15 cellular contexts compared by ENCODE assay signal in genomic region chr2:176297737-176298136, GRCh38. TPM values are rescaled to one million over a fixed set of nuclear protein-coding genes. Genes with fewer than 3 reads are reported as not detected.
A peak's percentile ranks its signal among the peaks of the same experiment; 100 is the strongest.
DNase-seq lines count a peak whose midpoint lies in the region; ATAC-seq, FAIRE-seq and TF ChIP-seq lines count a peak whose summit lies in the region.
"Had no signal": no experiment of that assay in that cellular context is flagged by ENCODE, and none has a peak within 500 bp of the region (broad histone marks: within the 10 kb centered on the region; RNA-seq: fewer than 3 reads in every experiment).

No MANE protein-coding gene starts in this region.

- TF ChIP-seq CTCF in HFFc6 (IDR thresholded peaks at IDR 0.05) (peak; percentile 42; the same call in 1 of the 2 replicates), endodermal cell (conservative IDR thresholded peaks at IDR 0.05) (peak; percentile 45), kidney (IDR thresholded peaks at IDR 0.05; ENCODE audit: borderline replicate concordance, extremely low read depth, insufficient read depth) (no peak)

- no CpG with 5 or more reads among the region's 1 CpG for WGBS in endodermal cell (ENCODE audit: insufficient coverage in 1 of 2, insufficient read length in 1 of 2), 2 experiments

- peaks cover 10% of the 10 kb centered on the region for H3K4me1 Mint-ChIP-seq in HFFc6 (ENCODE audit: low read depth)
- peaks cover 4% of the 10 kb centered on the region for H3K4me1 Mint-ChIP-seq in endodermal cell

- H3K27me3 Mint-ChIP-seq in HFFc6 (ENCODE audit: insufficient read depth) (no peaks in the 10 kb centered on the region), endodermal cell (ENCODE audit: insufficient read depth) (no peaks in the 10 kb centered on the region)
- H3K27me3 Mint-ChIP-seq: CD4-positive, CD25-positive, alpha-beta regulatory T cell had no signal

- H3K9me3 ChIP-seq in endodermal cell (ENCODE audit: control insufficient read depth, low read length) = no peaks in the 10 kb centered on the region
- H3K9me3 ChIP-seq in kidney (ENCODE audit: control insufficient read depth in 1 of 2, low read length in 2 of 2) = no peaks in the 10 kb centered on the region
- H3K9me3 ChIP-seq: BLaER1 had no signal

- intact Hi-C loops in kidney (cut with DNase I) = no loop called here

- H3K27me3 ChIP-seq in endodermal cell (ENCODE audit: control insufficient read depth, insufficient read depth, low read length, poor library complexity, severe bottlenecking) = no peaks in the 10 kb centered on the region
- H3K27me3 ChIP-seq: BLaER1 had no signal

- H3K4me1 ChIP-seq in endodermal cell (ENCODE audit: control insufficient read depth, insufficient read depth, low read length) (no peaks in the 10 kb centered on the region), kidney (ENCODE audit: control insufficient read depth in 1 of 2, insufficient read depth in 1 of 2, low read depth in 1 of 2, low read length in 2 of 2) (no peaks in the 10 kb centered on the region)
- H3K4me1 ChIP-seq: BLaER1 had no signal

- FAIRE-seq in kidney (lab: Jason Lieb, UNC) = peak; percentile 8
- FAIRE-seq: GM19239, H1, HepG2 had no signal

- no peak for DNase-seq in HFFc6
- no peak for DNase-seq in endodermal cell
- DNase-seq in kidney = no peak
- no peak for DNase-seq in NCI-H510A (lab: John Stamatoyannopoulos, UW)
- no peak for DNase-seq in cerebellum (ENCODE audit: low spot score)
- DNase-seq in GM03348 (ENCODE audit: low spot score) = no peak
- DNase-seq: AML-193; CD4-positive, CD25-positive, alpha-beta regulatory T cell; DMS79; HCEC 1CT had no signal

- ATAC-seq in GM21390 (IDR thresholded peaks at IDR 0.05; ENCODE audit: unreplicated experiment) = no peak
- ATAC-seq: HepG2 had no signal

- no peak overlapping the region for H3K27ac Mint-ChIP-seq in HFFc6
- no peak overlapping the region for H3K27ac Mint-ChIP-seq in endodermal cell
- H3K27ac Mint-ChIP-seq: CD4-positive, CD25-positive, alpha-beta regulatory T cell had no signal

- H3K36me3 ChIP-seq in endodermal cell (ENCODE audit: control insufficient read depth, insufficient read depth, low read length) = peaks cover 9% of the 10 kb centered on the region
- H3K36me3 ChIP-seq in kidney (ENCODE audit: control insufficient read depth in 1 of 2, insufficient read depth in 2 of 2, low read length in 2 of 2) = no peaks in the 10 kb centered on the region

- no peak overlapping the region for H3K4me3 Mint-ChIP-seq in HFFc6
- H3K4me3 Mint-ChIP-seq in endodermal cell = no peak overlapping the region
- H3K4me3 Mint-ChIP-seq: CD4-positive, CD25-positive, alpha-beta regulatory T cell had no signal

- H3K9me3 Mint-ChIP-seq in HFFc6 = no peaks in the 10 kb centered on the region
- no peaks in the 10 kb centered on the region for H3K9me3 Mint-ChIP-seq in endodermal cell
- H3K9me3 Mint-ChIP-seq: CD4-positive, CD25-positive, alpha-beta regulatory T cell had no signal

- H3K9ac ChIP-seq in endodermal cell (ENCODE audit: extremely low read depth, low read length, poor library complexity, severe bottlenecking) = no peak overlapping the region
- H3K9ac ChIP-seq in kidney (ENCODE audit: low read length in 2 of 2) = no peak overlapping the region
- H3K9ac ChIP-seq: BLaER1 had no signal

- H3K4me3 ChIP-seq in endodermal cell (ENCODE audit: low read length) (no peak overlapping the region), kidney (ENCODE audit: low read length in 2 of 2) (no peak overlapping the region)
- H3K4me3 ChIP-seq: BLaER1 had no signal

- H3K27ac ChIP-seq in endodermal cell (ENCODE audit: low read depth, low read length) = no peak overlapping the region
- H3K27ac ChIP-seq in kidney (ENCODE audit: low read depth in 2 of 2, low read length in 2 of 2) = no peak overlapping the region
- H3K27ac ChIP-seq: BLaER1 had no signal

- no peaks in the 10 kb centered on the region for H3K36me3 Mint-ChIP-seq in HFFc6 (ENCODE audit: low read depth)
- peaks cover 2% of the 10 kb centered on the region for H3K36me3 Mint-ChIP-seq in endodermal cell (ENCODE audit: low read depth)

RNA-seq across cellular contexts. Expression of gene MTX2, which starts 28.5 kb away (rescaled TPM):
- total RNA-seq in HFFc6 (2021; fragmentation: NEBNext Ultra II Directional; extraction: Animal tissue kit (Norgen Biotek cat#: 25700)) = 10 to 100 TPM; 21.4 to 26.0 (median 24.3) TPM
- total RNA-seq in endodermal cell = 10 to 100 TPM; 34.1 to 42.3 TPM
- 46.3 TPM for polyA plus RNA-seq in endodermal cell (2013, experiment 1 of 2)
- 42.6 TPM for polyA plus RNA-seq in endodermal cell (2013, experiment 2 of 2)
- 23.6 TPM for total RNA-seq in kidney
- polyA plus RNA-seq in kidney (ENCODE audit: insufficient read depth, low read depth, low replicate concordance) = 120 TPM
- total RNA-seq in cerebellum = 26.1 TPM
